Comparison of ENCODE assay signal across 18 cellular contexts in the genomic region with DNA sequence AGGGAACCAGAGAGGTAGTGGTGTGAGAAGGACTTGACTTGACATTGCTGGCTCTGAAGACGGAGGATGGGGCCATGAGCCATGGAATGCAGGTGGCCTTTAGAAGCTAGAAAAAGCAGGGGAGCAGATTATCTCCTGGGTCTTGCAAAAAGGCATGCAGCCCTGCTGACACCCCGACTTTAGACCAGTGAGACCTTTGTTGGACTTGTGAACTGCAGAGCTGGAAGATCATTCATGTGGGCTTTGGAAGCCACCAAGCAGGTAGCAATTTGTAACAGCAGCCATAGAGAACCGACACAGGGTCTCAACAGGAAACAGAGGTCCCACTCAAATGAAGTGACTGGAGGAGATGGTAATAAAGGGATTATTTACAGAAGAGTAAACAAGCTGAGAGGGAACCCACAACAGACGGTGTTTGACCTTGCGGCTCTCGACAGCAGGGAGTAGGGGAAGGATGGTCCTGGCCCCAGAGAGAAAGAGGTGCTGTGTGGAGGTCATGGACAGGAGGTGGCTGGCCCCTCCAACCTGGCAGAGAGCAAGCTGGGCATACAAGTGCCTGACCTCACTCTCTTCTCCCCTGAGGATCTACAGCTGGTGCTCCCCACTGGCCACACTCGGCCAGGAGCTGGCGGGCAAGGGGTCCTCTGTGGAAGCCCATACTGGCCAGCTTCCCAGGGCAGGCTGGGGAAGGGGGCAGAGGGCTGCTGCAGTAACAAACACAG. TPM values are rescaled to one million over a fixed set of nuclear protein-coding genes. Genes with fewer than 3 reads are reported as not detected.
A peak's percentile ranks its signal among the peaks of the same experiment; 100 is the strongest.
DNase-seq lines count a peak whose midpoint lies in the region; ATAC-seq and TF ChIP-seq lines count a peak whose summit lies in the region.
"Had no signal": no experiment of that assay in that cellular context is flagged by ENCODE, and none has a peak within 500 bp of the region (broad histone marks: within the 10 kb centered on the region; RNA-seq: fewer than 3 reads in every experiment).

No MANE protein-coding gene starts in this region.

- H3K9me3 ChIP-seq in endodermal cell (ENCODE audit: control insufficient read depth, low read length) = peaks cover 21% of the 10 kb centered on the region
- H3K9me3 ChIP-seq: BLaER1, MG63 had no signal

- H3K4me3 ChIP-seq in endodermal cell (ENCODE audit: low read length) = peak overlapping the region; percentile 12
- H3K4me3 ChIP-seq: BLaER1, GM23248, MG63 had no signal

- no peak for DNase-seq in natural killer cell treated with Interleukin-12 subunit alpha and Interleukin-12 subunit beta and Interleukin-15 and Interleukin-18, amount 100 ng/mL, for 72 hours (ENCODE audit: low spot score)
- DNase-seq in natural killer cell (no peak), endodermal cell (no peak), progenitor cell of endocrine pancreas (ENCODE audit: low spot score, unreplicated experiment) (no peak), Ammon's horn (ENCODE audit: low spot score) (no peak), NCI-H2196 treated with DMSO at 0.1 percent for 48 hours (lab: John Stamatoyannopoulos, UW; ENCODE audit: unreplicated experiment) (no peak), NCI-H524 (lab: John Stamatoyannopoulos, UW) (no peak), SW 1271 (lab: John Stamatoyannopoulos, UW) (no peak)
- DNase-seq: CD8-positive, alpha-beta memory T cell; GF-D8; GM23248; Karpas-422; MG63; NCI-H1105; NCI-H1694; NCI-H774; RPMI8226 had no signal

- intact Hi-C loops in natural killer cell (cut with micrococcal nuclease) = loop anchor here (10.0 kb wide), 1 partner anchor 322 kb away; no protein-coding TSS in a partner anchor

- H3K4me1 Mint-ChIP-seq in natural killer cell treated with Interleukin-12 subunit alpha and Interleukin-12 subunit beta and Interleukin-15 and Interleukin-18, amount 100 ng/mL, for 72 hours (ENCODE audit: low read depth in 2 of 2) = peaks cover 4% of the 10 kb centered on the region in 2 donors
- H3K4me1 Mint-ChIP-seq in natural killer cell = peaks cover 5 to 12% of the 10 kb centered on the region in 2 donors
- peaks cover 55% of the 10 kb centered on the region for H3K4me1 Mint-ChIP-seq in endodermal cell
- H3K4me1 Mint-ChIP-seq in progenitor cell of endocrine pancreas (ENCODE audit: low read depth) = peaks cover 30% of the 10 kb centered on the region

- no peaks in the 10 kb centered on the region for H3K36me3 Mint-ChIP-seq in natural killer cell treated with Interleukin-12 subunit alpha and Interleukin-12 subunit beta and Interleukin-15 and Interleukin-18, amount 100 ng/mL, for 72 hours
- H3K36me3 Mint-ChIP-seq in natural killer cell = no peaks in the 10 kb centered on the region
- H3K36me3 Mint-ChIP-seq in endodermal cell (ENCODE audit: low read depth) = peaks cover 11% of the 10 kb centered on the region
- H3K36me3 Mint-ChIP-seq in progenitor cell of endocrine pancreas (ENCODE audit: insufficient read depth) = peaks cover 13% of the 10 kb centered on the region
- H3K36me3 Mint-ChIP-seq: CD8-positive, alpha-beta memory T cell had no signal

- no peak overlapping the region for H3K27ac Mint-ChIP-seq in natural killer cell treated with Interleukin-12 subunit alpha and Interleukin-12 subunit beta and Interleukin-15 and Interleukin-18, amount 100 ng/mL, for 72 hours
- H3K27ac Mint-ChIP-seq in natural killer cell (no peak overlapping the region), endodermal cell (no peak overlapping the region), progenitor cell of endocrine pancreas (peak overlapping the region; percentile 7)
- H3K27ac Mint-ChIP-seq: CD8-positive, alpha-beta memory T cell had no signal

- WGBS in endodermal cell (ENCODE audit: insufficient coverage in 1 of 2, insufficient read length in 1 of 2), 2 experiments = 80 to 84% methylated on average over 8 of the region's 8 CpGs

- no peak overlapping the region for H3K9ac ChIP-seq in endodermal cell (ENCODE audit: extremely low read depth, low read length, poor library complexity, severe bottlenecking)
- H3K9ac ChIP-seq: BLaER1, GM23248 had no signal

- H3K4me1 ChIP-seq in endodermal cell (ENCODE audit: control insufficient read depth, insufficient read depth, low read length) = peaks cover 19% of the 10 kb centered on the region

- no peak overlapping the region for H3K27ac ChIP-seq in endodermal cell (ENCODE audit: low read depth, low read length)
- H3K27ac ChIP-seq: BLaER1, GM23248 had no signal

- peak; percentile 19 to 56 for ATAC-seq in natural killer cell treated with Interleukin-12 subunit alpha and Interleukin-12 subunit beta and Interleukin-15 and Interleukin-18, amount 100 ng/mL, for 72 hours
- ATAC-seq in natural killer cell = no peak

- no peaks in the 10 kb centered on the region for H3K9me3 Mint-ChIP-seq in natural killer cell treated with Interleukin-12 subunit alpha and Interleukin-12 subunit beta and Interleukin-15 and Interleukin-18, amount 100 ng/mL, for 72 hours
- H3K9me3 Mint-ChIP-seq in natural killer cell = no peaks in the 10 kb centered on the region
- peaks cover 13% of the 10 kb centered on the region for H3K9me3 Mint-ChIP-seq in endodermal cell
- peaks cover 7% of the 10 kb centered on the region for H3K9me3 Mint-ChIP-seq in progenitor cell of endocrine pancreas (ENCODE audit: low read depth)

- peaks cover 9% of the 10 kb centered on the region for H3K36me3 ChIP-seq in endodermal cell (ENCODE audit: control insufficient read depth, insufficient read depth, low read length)
- H3K36me3 ChIP-seq: BLaER1, MG63 had no signal

- no peak for TF ChIP-seq CTCF in natural killer cell (IDR thresholded peaks at IDR 0.05)
- no peak for TF ChIP-seq CTCF in endodermal cell (conservative IDR thresholded peaks at IDR 0.05)
- no peak for TF ChIP-seq CTCF in progenitor cell of endocrine pancreas (IDR thresholded peaks at IDR 0.05; ENCODE audit: unreplicated experiment)

- peaks cover 0 to 26% of the 10 kb centered on the region in 2 donors for H3K27me3 Mint-ChIP-seq in natural killer cell treated with Interleukin-12 subunit alpha and Interleukin-12 subunit beta and Interleukin-15 and Interleukin-18, amount 100 ng/mL, for 72 hours
- H3K27me3 Mint-ChIP-seq in natural killer cell (ENCODE audit: low read depth in 2 of 2) = peaks cover 15 to 25% of the 10 kb centered on the region in 2 donors
- H3K27me3 Mint-ChIP-seq in endodermal cell (ENCODE audit: insufficient read depth) = no peaks in the 10 kb centered on the region
- no peaks in the 10 kb centered on the region for H3K27me3 Mint-ChIP-seq in progenitor cell of endocrine pancreas

- no peaks in the 10 kb centered on the region for H3K27me3 ChIP-seq in endodermal cell (ENCODE audit: control insufficient read depth, insufficient read depth, low read length, poor library complexity, severe bottlenecking)
- H3K27me3 ChIP-seq: BLaER1, MG63 had no signal

- no peak overlapping the region for H3K4me3 Mint-ChIP-seq in natural killer cell treated with Interleukin-12 subunit alpha and Interleukin-12 subunit beta and Interleukin-15 and Interleukin-18, amount 100 ng/mL, for 72 hours
- H3K4me3 Mint-ChIP-seq in natural killer cell (no peak overlapping the region), endodermal cell (no peak overlapping the region), progenitor cell of endocrine pancreas (ENCODE audit: low read depth) (no peak overlapping the region)
- H3K4me3 Mint-ChIP-seq: CD8-positive, alpha-beta memory T cell had no signal

RNA-seq across cellular contexts. Expression of a gene that starts 43.9 kb away (rescaled TPM):
- total RNA-seq in natural killer cell treated with Interleukin-12 subunit alpha and Interleukin-12 subunit beta and Interleukin-15 and Interleukin-18, amount 100 ng/mL, for 72 hours = under 1 TPM; 0.11 to 0.14 TPM
- under 1 TPM; 0.24 to 0.79 (median 0.38) TPM for total RNA-seq in natural killer cell
- 10 to 100 TPM; 11.1 to 13.3 TPM for total RNA-seq in endodermal cell
- 21.0 TPM for polyA plus RNA-seq in endodermal cell (2013, experiment 1 of 2)
- polyA plus RNA-seq in endodermal cell (2013, experiment 2 of 2) = 18.4 TPM
- 17.1 and 19.4 TPM in 2 replicates for total RNA-seq in progenitor cell of endocrine pancreas

Comparison
In these comparisons a context has a peak if more than half of its experiments do, and no peak if none do; other contexts are left out.
1. ATAC-seq: peak in natural killer cell treated with Interleukin-12 subunit alpha and Interleukin-12 subunit beta and Interleukin-15 and Interleukin-18, amount 100 ng/mL, for 72 hours (2 of 2); none in natural killer cell (0 of 3).
2. RNA of a gene that starts 43.9 kb away (total RNA-seq): 17.1 to 19.4 TPM in progenitor cell of endocrine pancreas and 11.1 to 13.3 TPM in endodermal cell; 0.24 to 0.79 TPM in natural killer cell and 0.11 to 0.14 TPM in natural killer cell treated with Interleukin-12 subunit alpha and Interleukin-12 subunit beta and Interleukin-15 and Interleukin-18, amount 100 ng/mL, for 72 hours; every median in the first group is over 4 times any median in the second.